In genomic region chr7:81626008-81626407, GRCh38 we compare ENCODE assay signal across 1 cellular context.
TF ChIP-seq lines count a peak whose summit lies in the region.

No MANE protein-coding gene starts in this region.

TF ChIP-seq in SK-N-SH, 30 proteins besides CTCF, POLR2A, EP300 and RAD21:
- TF ChIP-seq REST (IDR thresholded peaks at IDR 0.05; ENCODE audit: low read depth, low read length) (peak; percentile 75; the same call in 1 of the 2 replicates), MXI1 (IDR thresholded peaks at IDR 0.05; ENCODE audit: low read depth, low read length) (no peak), NFIC (IDR thresholded peaks at IDR 0.05; ENCODE audit: borderline replicate concordance) (peak; percentile 39; the same call in 1 of the 2 replicates), SIN3A (IDR thresholded peaks at IDR 0.05; ENCODE audit: borderline replicate concordance, low read depth, low read length) (no peak), MAX (IDR thresholded peaks at IDR 0.05; ENCODE audit: low read depth) (no peak), GATA2 (CRISPR knock-in tag; IDR thresholded peaks at IDR 0.05) (no peak), TEAD4 (IDR thresholded peaks at IDR 0.05; ENCODE audit: borderline replicate concordance, insufficient read depth) (0 out of 2 replicates have a peak, but pooled peaks have one; percentile 48), PBX3 (IDR thresholded peaks at IDR 0.05) (peak; percentile 74), TCF12 (IDR thresholded peaks at IDR 0.05) (peak; percentile 51; the same call in 1 of the 2 replicates), RCOR1 (IDR thresholded peaks at IDR 0.05; ENCODE audit: low read length) (no peak)
